ENCODE assay signal across 13 cellular contexts in genomic region chr19:35437152-35437951, GRCh38. TPM values are rescaled to one million over a fixed set of nuclear protein-coding genes. Genes with fewer than 3 reads are reported as not detected.
DNase-seq lines count a peak whose midpoint lies in the region; ATAC-seq lines count a peak whose summit lies in the region.
"Had no signal": no experiment of that assay in that cellular context is flagged by ENCODE, and none has a peak within 500 bp of the region (broad histone marks: within the 10 kb centered on the region; RNA-seq: fewer than 3 reads in every experiment).

No MANE protein-coding gene starts in this region.

- no peaks in the 10 kb centered on the region for H3K4me1 ChIP-seq in SJCRH30

- H3K4me3 Mint-ChIP-seq in activated CD4-positive, alpha-beta T cell treated with anti-CD3 and anti-CD28 coated beads, Interleukin-2, amount 10 ng/mL, durations not matched to agents 24 days and 14 days: no peak overlapping the region
- peak overlapping the region; percentile 42 for H3K4me3 Mint-ChIP-seq in activated naive CD8-positive, alpha-beta T cell treated with anti-CD3 and anti-CD28 coated beads, Interleukin-2, amount 50 U/mL, for 24 hours
- H3K4me3 Mint-ChIP-seq in stimulated activated effector memory CD8-positive, alpha-beta T cell treated with anti-CD3 and anti-CD28 coated beads, Interleukin-12 subunit alpha, Interleukin-12 subunit beta, amount 100 ng/mL, for 72 hours: peak overlapping the region; percentile 49

- no peaks in the 10 kb centered on the region for H3K36me3 Mint-ChIP-seq in activated CD4-positive, alpha-beta T cell treated with anti-CD3 and anti-CD28 coated beads, Interleukin-2, amount 10 ng/mL, durations not matched to agents 24 days and 14 days (ENCODE audit: low read depth)
- H3K36me3 Mint-ChIP-seq in activated naive CD8-positive, alpha-beta T cell treated with anti-CD3 and anti-CD28 coated beads, Interleukin-2, amount 50 U/mL, for 24 hours (ENCODE audit: low read depth): no peaks in the 10 kb centered on the region
- H3K36me3 Mint-ChIP-seq in stimulated activated effector memory CD8-positive, alpha-beta T cell treated with anti-CD3 and anti-CD28 coated beads, Interleukin-12 subunit alpha, Interleukin-12 subunit beta, amount 100 ng/mL, for 72 hours: no peaks in the 10 kb centered on the region

- H3K27me3 Mint-ChIP-seq in activated CD4-positive, alpha-beta T cell treated with anti-CD3 and anti-CD28 coated beads, Interleukin-2, amount 10 ng/mL, durations not matched to agents 24 days and 14 days: peaks cover 24% of the 10 kb centered on the region
- peaks cover 11% of the 10 kb centered on the region for H3K27me3 Mint-ChIP-seq in activated naive CD8-positive, alpha-beta T cell treated with anti-CD3 and anti-CD28 coated beads, Interleukin-2, amount 50 U/mL, for 24 hours

- no peak for ATAC-seq in activated naive CD8-positive, alpha-beta T cell treated with anti-CD3 and anti-CD28 coated beads, Interleukin-2, amount 50 U/mL, for 24 hours
- no peak for ATAC-seq in stimulated activated effector memory CD8-positive, alpha-beta T cell treated with anti-CD3 and anti-CD28 coated beads, Interleukin-12 subunit alpha, Interleukin-12 subunit beta, amount 100 ng/mL, for 72 hours
- no peak for ATAC-seq in HG02678 (IDR thresholded peaks at IDR 0.05; ENCODE audit: unreplicated experiment)

- H3K4me1 Mint-ChIP-seq in activated CD4-positive, alpha-beta T cell treated with anti-CD3 and anti-CD28 coated beads, Interleukin-2, amount 10 ng/mL, durations not matched to agents 24 days and 14 days: peaks cover 17% of the 10 kb centered on the region
- peaks cover 20% of the 10 kb centered on the region for H3K4me1 Mint-ChIP-seq in activated naive CD8-positive, alpha-beta T cell treated with anti-CD3 and anti-CD28 coated beads, Interleukin-2, amount 50 U/mL, for 24 hours
- peaks cover 18% of the 10 kb centered on the region for H3K4me1 Mint-ChIP-seq in stimulated activated effector memory CD8-positive, alpha-beta T cell treated with anti-CD3 and anti-CD28 coated beads, Interleukin-12 subunit alpha, Interleukin-12 subunit beta, amount 100 ng/mL, for 72 hours

- no peaks in the 10 kb centered on the region for H3K9me3 ChIP-seq in SJCRH30 (replicated peaks)

- H3K9me3 Mint-ChIP-seq in activated CD4-positive, alpha-beta T cell treated with anti-CD3 and anti-CD28 coated beads, Interleukin-2, amount 10 ng/mL, durations not matched to agents 24 days and 14 days: peaks cover 3% of the 10 kb centered on the region
- H3K9me3 Mint-ChIP-seq in activated naive CD8-positive, alpha-beta T cell treated with anti-CD3 and anti-CD28 coated beads, Interleukin-2, amount 50 U/mL, for 24 hours: no peaks in the 10 kb centered on the region
- no peaks in the 10 kb centered on the region for H3K9me3 Mint-ChIP-seq in stimulated activated effector memory CD8-positive, alpha-beta T cell treated with anti-CD3 and anti-CD28 coated beads, Interleukin-12 subunit alpha, Interleukin-12 subunit beta, amount 100 ng/mL, for 72 hours

- no peak overlapping the region for H3K27ac ChIP-seq in SJCRH30

- no peak overlapping the region for H3K4me3 ChIP-seq in SJCRH30

- intact Hi-C loops in activated CD4-positive, alpha-beta T cell treated with anti-CD3 and anti-CD28 coated beads, Interleukin-2, amount 10 ng/mL, durations not matched to agents 24 days and 14 days (cut with micrococcal nuclease): no loop called here

- DNase-seq in activated CD4-positive, alpha-beta T cell treated with anti-CD3 and anti-CD28 coated beads, Interleukin-2, amount 10 ng/mL, durations not matched to agents 24 days and 14 days: no peak
- DNase-seq in activated CD4-positive, alpha-beta T cell treated with anti-CD3 and anti-CD28 coated beads, Interleukin-2, amount 50 U/mL, for 1 hour: no peak
- no peak for DNase-seq in activated naive CD8-positive, alpha-beta T cell treated with anti-CD3 and anti-CD28 coated beads, Interleukin-2, amount 50 U/mL, for 24 hours
- peak; percentile 14 for DNase-seq in left kidney (ENCODE audit: low read depth, low spot score)
- DNase-seq in stimulated activated effector memory CD8-positive, alpha-beta T cell treated with anti-CD3 and anti-CD28 coated beads, Interleukin-12 subunit alpha, Interleukin-12 subunit beta, amount 100 ng/mL, for 72 hours (ENCODE audit: low spot score in 2 of 2): no peak
- DNase-seq in GM19240 (ENCODE audit: insufficient read length, low spot score): no peak
- DNase-seq in SJCRH30: no peak
- DNase-seq: ACHN, GOT3, NCI-H510A had no signal

- peaks cover 25% of the 10 kb centered on the region for H3K27me3 ChIP-seq in SJCRH30

- no peaks in the 10 kb centered on the region for H3K36me3 ChIP-seq in SJCRH30

- H3K27ac Mint-ChIP-seq in activated CD4-positive, alpha-beta T cell treated with anti-CD3 and anti-CD28 coated beads, Interleukin-2, amount 10 ng/mL, durations not matched to agents 24 days and 14 days: peak overlapping the region; percentile 78
- peak overlapping the region; percentile 57 for H3K27ac Mint-ChIP-seq in activated naive CD8-positive, alpha-beta T cell treated with anti-CD3 and anti-CD28 coated beads, Interleukin-2, amount 50 U/mL, for 24 hours
- H3K27ac Mint-ChIP-seq in stimulated activated effector memory CD8-positive, alpha-beta T cell treated with anti-CD3 and anti-CD28 coated beads, Interleukin-12 subunit alpha, Interleukin-12 subunit beta, amount 100 ng/mL, for 72 hours: peak overlapping the region; percentile 43

RNA-seq across cellular contexts. Expression of gene FFAR2, which starts 10.7 kb away (rescaled TPM):
- not detected in 2 replicates for total RNA-seq in activated CD4-positive, alpha-beta T cell treated with anti-CD3 and anti-CD28 coated beads, Interleukin-2, amount 10 ng/mL, durations not matched to agents 24 days and 14 days
- total RNA-seq in SJCRH30 (2014; rRNA removed; shearing (Covaris generic)): not detected in 2 replicates
- total RNA-seq: LHCN-M2, osteoblast had no signal

RNA-seq across cellular contexts. Expression of gene KRTDAP, which starts 52.9 kb away (rescaled TPM):
- not detected in 2 replicates for total RNA-seq in activated CD4-positive, alpha-beta T cell treated with anti-CD3 and anti-CD28 coated beads, Interleukin-2, amount 10 ng/mL, durations not matched to agents 24 days and 14 days
- total RNA-seq in SJCRH30 (2014; rRNA removed; shearing (Covaris generic)): not detected in 2 replicates
- total RNA-seq: LHCN-M2, osteoblast had no signal
